Comparison of ENCODE assay signal across 21 cellular contexts in the genomic region with DNA sequence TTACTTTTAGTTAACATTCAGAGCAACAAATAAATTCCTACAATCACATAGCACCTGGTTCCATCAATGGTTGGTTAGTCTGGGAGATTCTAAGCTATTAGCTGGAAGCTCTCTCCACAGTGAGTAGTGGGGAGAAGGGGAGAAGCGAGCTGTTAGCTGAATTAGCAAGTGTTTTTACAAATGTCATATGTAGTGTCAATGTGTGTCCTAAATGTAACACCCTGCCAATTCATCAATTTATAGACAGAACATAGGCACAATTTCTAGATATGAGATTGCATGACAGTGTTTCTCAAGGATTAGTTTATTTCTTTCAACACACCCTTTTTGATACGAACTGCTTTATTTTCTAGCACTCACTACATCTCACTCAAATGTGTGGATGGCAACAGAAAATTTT.
A peak's percentile ranks its signal among the peaks of the same experiment; 100 is the strongest.
DNase-seq lines count a peak whose midpoint lies in the region; ATAC-seq and TF ChIP-seq lines count a peak whose summit lies in the region.
"Had no signal": no experiment of that assay in that cellular context is flagged by ENCODE, and none has a peak within 500 bp of the region (broad histone marks: within the 10 kb centered on the region; RNA-seq: fewer than 3 reads in every experiment).

No MANE protein-coding gene starts in this region.

- H3K36me3 ChIP-seq in skeletal muscle tissue (ENCODE audit: control insufficient read depth in 3 of 3, insufficient read depth in 3 of 3, low read length in 3 of 3) = no peaks in the 10 kb centered on the region
- H3K36me3 ChIP-seq: BE2C had no signal

- H3K27me3 Mint-ChIP-seq in mesothelial cell of epicardium (ENCODE audit: low read depth) (no peaks in the 10 kb centered on the region), T-helper 17 cell (peaks cover 4% of the 10 kb centered on the region)
- H3K27me3 Mint-ChIP-seq: CD4-positive, CD25-positive, alpha-beta regulatory T cell; IgD-negative memory B cell had no signal

- H3K27ac ChIP-seq in 22Rv1 = peak overlapping the region; percentile 49
- peak overlapping the region; percentile 27 for H3K27ac ChIP-seq in caudate nucleus (ENCODE audit: low read depth, low read length)
- H3K27ac ChIP-seq in skeletal muscle tissue (ENCODE audit: low read depth, low read length) = peak overlapping the region; percentile 95

- peaks cover 64% of the 10 kb centered on the region for H3K4me1 Mint-ChIP-seq in mesothelial cell of epicardium
- peaks cover 2% of the 10 kb centered on the region for H3K4me1 Mint-ChIP-seq in T-helper 17 cell
- H3K4me1 Mint-ChIP-seq: CD4-positive, CD25-positive, alpha-beta regulatory T cell had no signal

- H3K27ac Mint-ChIP-seq in mesothelial cell of epicardium (peak overlapping the region; percentile 84), T-helper 17 cell (no peak overlapping the region)
- H3K27ac Mint-ChIP-seq: CD4-positive, CD25-positive, alpha-beta regulatory T cell; GM23338 had no signal

- peak overlapping the region in 2 of 3 donors; percentile 4 to 65 for H3K9ac ChIP-seq in skeletal muscle tissue (ENCODE audit: low read depth in 1 of 3, low read length in 3 of 3)

- H3K4me3 Mint-ChIP-seq in mesothelial cell of epicardium (no peak overlapping the region), T-helper 17 cell (no peak overlapping the region)
- H3K4me3 Mint-ChIP-seq: CD4-positive, CD25-positive, alpha-beta regulatory T cell; GM23338; IgD-negative memory B cell had no signal

- no peak overlapping the region for H3K4me3 ChIP-seq in skeletal muscle tissue (ENCODE audit: low read length in 3 of 3)
- H3K4me3 ChIP-seq: GM23338 had no signal

- H3K9me3 ChIP-seq in skeletal muscle tissue (ENCODE audit: control insufficient read depth in 3 of 3, low read length in 3 of 3) = no peaks in the 10 kb centered on the region
- H3K9me3 ChIP-seq in T-helper 17 cell (ENCODE audit: control insufficient read depth, low read length, poor library complexity, severe bottlenecking) = no peaks in the 10 kb centered on the region
- H3K9me3 ChIP-seq: BE2C had no signal

- ATAC-seq in T-helper 17 cell (no peak), HG02610 (IDR thresholded peaks at IDR 0.05; ENCODE audit: unreplicated experiment) (no peak)
- ATAC-seq: GM23338, HCT116 had no signal

- DNase-seq in caudate nucleus (lab: John Stamatoyannopoulos, UW) (no peak), mesothelial cell of epicardium (ENCODE audit: low spot score in 2 of 2, unreplicated experiment in 2 of 2) (no peak), T-helper 17 cell (no peak), DMS114 treated with DMSO at 0.1 percent for 48 hours (lab: John Stamatoyannopoulos, UW; ENCODE audit: unreplicated experiment) (no peak)
- no peak for DNase-seq in activated CD8-positive, alpha-beta memory T cell treated with anti-CD3 and anti-CD28 coated beads for 24 hours
- DNase-seq: BE2C; CD4-positive, CD25-positive, alpha-beta regulatory T cell; DMS 273 treated with DMSO at 0.1 percent for 48 hours; GDM1; Karpas-422; MM.1S; NCI-H1092; NCI-H1436 treated with DMSO at 0.1 percent for 48 hours; NCI-H526 treated with DMSO at 0.1 percent for 48 hours; NK-92 treated with Interleukin-12 subunit alpha and Interleukin-12 subunit beta, amount 100 ng/mL, for 24 hours had no signal

- peaks cover 28 to 39% (median 35%) of the 10 kb centered on the region in 3 donors for H3K4me1 ChIP-seq in skeletal muscle tissue (ENCODE audit: control insufficient read depth in 3 of 3, insufficient read depth in 3 of 3, low read length in 3 of 3)

- H3K27me3 ChIP-seq in skeletal muscle tissue (ENCODE audit: control insufficient read depth in 3 of 3, insufficient read depth in 3 of 3, low read length in 3 of 3) = no peaks in the 10 kb centered on the region
- H3K27me3 ChIP-seq: BE2C had no signal

- peaks cover 2% of the 10 kb centered on the region for H3K36me3 Mint-ChIP-seq in mesothelial cell of epicardium
- H3K36me3 Mint-ChIP-seq in T-helper 17 cell (ENCODE audit: low read depth) = no peaks in the 10 kb centered on the region
- H3K36me3 Mint-ChIP-seq: CD4-positive, CD25-positive, alpha-beta regulatory T cell had no signal

- TF ChIP-seq CTCF in 22Rv1 (IDR thresholded peaks at IDR 0.05) (no peak), mesothelial cell of epicardium (IDR thresholded peaks at IDR 0.05; ENCODE audit: unreplicated experiment) (no peak)

- H3K9me3 Mint-ChIP-seq in mesothelial cell of epicardium = no peaks in the 10 kb centered on the region
- H3K9me3 Mint-ChIP-seq: GM23338, IgD-negative memory B cell had no signal

Comparison
In these comparisons a context has a peak if more than half of its experiments do, and no peak if none do; other contexts are left out.
1. H3K27ac ChIP-seq: peak in every context shown above with its lines; median percentile 95 in skeletal muscle tissue; 49 in 22Rv1; 27 in caudate nucleus.